Comparison of ENCODE assay signal across 15 cellular contexts in the genomic region with DNA sequence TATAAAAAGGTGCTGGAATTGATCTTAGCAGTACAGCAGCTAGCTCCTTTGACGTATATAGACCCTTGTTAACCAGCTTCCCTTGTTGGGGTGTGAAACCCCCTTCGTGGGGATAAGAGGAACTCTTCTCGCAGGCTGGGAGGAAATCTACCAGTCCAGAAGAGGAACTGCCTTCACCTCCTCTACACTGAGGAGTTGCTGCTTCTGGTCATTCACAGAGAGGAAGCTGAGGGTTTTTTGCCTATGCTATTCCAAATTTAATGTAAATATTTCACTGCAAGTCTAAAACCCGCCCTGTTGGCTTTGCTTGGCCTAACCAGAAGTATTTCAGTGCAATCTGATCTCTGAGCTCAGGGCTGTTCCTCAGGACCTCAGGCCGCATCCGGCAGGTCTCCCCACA.
DNase-seq lines count a peak whose midpoint lies in the region; ATAC-seq, FAIRE-seq and TF ChIP-seq lines count a peak whose summit lies in the region.
"Had no signal": no experiment of that assay in that cellular context is flagged by ENCODE, and none has a peak within 500 bp of the region (broad histone marks: within the 10 kb centered on the region; RNA-seq: fewer than 3 reads in every experiment).

No MANE protein-coding gene starts in this region.

- FAIRE-seq in K562 (lab: Jason Lieb, UNC) = no peak

- BruUV-seq in K562 (replicated peaks; lab: Mats Ljungman, UMichigan) = no TSS peak

- peaks cover 3% of the 10 kb centered on the region; the same call in 1 of the 2 replicates for H4K20me1 ChIP-seq in K562 (replicated peaks; ENCODE audit: control insufficient read depth, insufficient read depth, low read length)

- no peak for ATAC-seq in K562
- no peak for ATAC-seq in HG02759 (IDR thresholded peaks at IDR 0.05; ENCODE audit: unreplicated experiment)
- no peak for ATAC-seq in SK-N-SH treated with all-trans-retinoic acid at 6 μM for 48 hours

- intact Hi-C loops in K562 (cut with micrococcal nuclease) = no loop called here

- H3K27ac ChIP-seq in K562 (ENCODE audit: extremely low read depth, low read depth, low read length) = no peak overlapping the region
- H3K27ac ChIP-seq: cardiac muscle cell, RWPE1 had no signal

- DNase-seq in GDM1 (lab: John Stamatoyannopoulos, UW) (peak; percentile 85), NOMO-1 (lab: John Stamatoyannopoulos, UW; ENCODE audit: unreplicated experiment in 2 of 2) (peak; percentile 79 to 89), K562 (ENCODE audit: extremely low read depth in 1 of 4, low spot score in 3 of 4) (no peak), putamen (ENCODE audit: low spot score) (peak; percentile 30)
- DNase-seq in activated effector memory CD4-positive, alpha-beta T cell treated with anti-CD3 and anti-CD28 coated beads, Interleukin-2, amount 50 U/mL, for 16 hours = no peak
- DNase-seq: activated CD4-positive, alpha-beta T cell treated with anti-CD3 and anti-CD28 coated beads, Interleukin-2, amount 50 U/mL, for 1 hour; activated T-cell treated with anti-CD3 and anti-CD28 coated beads, Interleukin-2, amount 50 U/mL, for 1 hour; DMS79 treated with DMSO at 0.1 percent for 48 hours; effector CD4-positive, alpha-beta T cell; NCI-H2029; NCI-H526 had no signal

- peaks cover 14 to 27% of the 10 kb centered on the region in 2 experiments; a peak in 4 of 5 replicates for H3K27me3 ChIP-seq in K562 (ENCODE audit: control insufficient read depth in 2 of 2, insufficient read depth in 2 of 2, low read length in 2 of 2)
- H3K27me3 ChIP-seq: cardiac muscle cell had no signal

- TF ChIP-seq RAD21 in K562 (CRISPR knock-in tag; conservative IDR thresholded peaks at IDR 0.05 in 1 of 2, IDR thresholded peaks at IDR 0.05 in 1 of 2) = no peak

- no peaks in the 10 kb centered on the region for H3K4me1 ChIP-seq in K562 (replicated peaks in 1 of 2; ENCODE audit: control insufficient read depth in 2 of 2, insufficient read depth in 2 of 2, low read length in 2 of 2)

- 0% methylated on average over 6 of the region's 6 CpGs for WGBS in K562 (ENCODE audit: insufficient coverage, low coverage, missing lambda C conversion rate)

- no peak for TF ChIP-seq CTCF in K562 (IDR thresholded peaks at IDR 0.05 in 2 of 3, conservative IDR thresholded peaks at IDR 0.05 in 1 of 3; ENCODE audit: insufficient read depth in 2 of 3, low read depth in 1 of 3, low read length in 3 of 3)

- in situ Hi-C loops in K562 (cut with MboI) = no loop called here

- POLR2A ChIA-PET in K562 (lab: Yijun Ruan, JAX) = interaction anchor here (1.2 kb wide), 1 partner anchor 13 kb away, joined by 3 read pairs; no protein-coding TSS in a partner anchor

- H3K9ac ChIP-seq in K562 (ENCODE audit: insufficient read depth in 1 of 2, low read depth in 2 of 2, low read length in 2 of 2) = no peak overlapping the region

- TF ChIP-seq EP300 in K562 (IDR thresholded peaks at IDR 0.05; ENCODE audit: low read length) = no peak

- CTCF ChIA-PET in K562 (lab: Yijun Ruan, JAX; ENCODE audit: low intra/inter-chr PET ratio) = no interaction called here

- no peak overlapping the region for H3K4me2 ChIP-seq in K562 (ENCODE audit: insufficient read depth, low read length)

- H3K9me3 ChIP-seq in K562 (replicated peaks; ENCODE audit: control insufficient read depth, insufficient read depth, low read depth, low read length) = no peaks in the 10 kb centered on the region

- no peaks in the 10 kb centered on the region for H3K79me2 ChIP-seq in K562 (ENCODE audit: control insufficient read depth, insufficient read depth, low read length)

- no peak overlapping the region for H2AFZ ChIP-seq in K562 (ENCODE audit: low read depth, low read length)

- H3K9me1 ChIP-seq in K562 (ENCODE audit: control insufficient read depth, insufficient read depth, low read length) = no peaks in the 10 kb centered on the region

- H3K36me3 ChIP-seq in K562 (ENCODE audit: control insufficient read depth, insufficient read depth, low read length) = no peaks in the 10 kb centered on the region
- H3K36me3 ChIP-seq: cardiac muscle cell had no signal

- H3K4me3 ChIP-seq in K562 = no peak overlapping the region
- H3K4me3 ChIP-seq: cardiac muscle cell had no signal

- no peak for TF ChIP-seq POLR2A in K562 (conservative IDR thresholded peaks at IDR 0.05)

TF ChIP-seq in K562, 482 proteins besides CTCF, POLR2A, EP300 and RAD21:
- TF ChIP-seq SPI1 (IDR thresholded peaks at IDR 0.05; ENCODE audit: borderline replicate concordance, low read depth, low read length) (peak; percentile 18; the same call in 1 of the 2 replicates), JUNB (CRISPR knock-in tag; conservative IDR thresholded peaks at IDR 0.05) (no peak)

TF ChIP-seq in SK-N-SH treated with all-trans-retinoic acid at 6 μM for 48 hours, 23 proteins besides CTCF, POLR2A, EP300 and RAD21 (continues in another document):
- TF ChIP-seq RARB (CRISPR knock-in tag; IDR thresholded peaks at IDR 0.05) (no peak), GLIS3 (CRISPR knock-in tag; IDR thresholded peaks at IDR 0.05) (no peak), TCF4 (CRISPR knock-in tag; IDR thresholded peaks at IDR 0.05; ENCODE audit: borderline replicate concordance) (no peak), ZNF565 (CRISPR knock-in tag; conservative IDR thresholded peaks at IDR 0.05; ENCODE audit: low read depth) (no peak), ESRRG (CRISPR knock-in tag; IDR thresholded peaks at IDR 0.05) (no peak), PPARA (CRISPR knock-in tag; IDR thresholded peaks at IDR 0.05; ENCODE audit: borderline replicate concordance) (no peak)
- TF ChIP-seq, protein P1, sequence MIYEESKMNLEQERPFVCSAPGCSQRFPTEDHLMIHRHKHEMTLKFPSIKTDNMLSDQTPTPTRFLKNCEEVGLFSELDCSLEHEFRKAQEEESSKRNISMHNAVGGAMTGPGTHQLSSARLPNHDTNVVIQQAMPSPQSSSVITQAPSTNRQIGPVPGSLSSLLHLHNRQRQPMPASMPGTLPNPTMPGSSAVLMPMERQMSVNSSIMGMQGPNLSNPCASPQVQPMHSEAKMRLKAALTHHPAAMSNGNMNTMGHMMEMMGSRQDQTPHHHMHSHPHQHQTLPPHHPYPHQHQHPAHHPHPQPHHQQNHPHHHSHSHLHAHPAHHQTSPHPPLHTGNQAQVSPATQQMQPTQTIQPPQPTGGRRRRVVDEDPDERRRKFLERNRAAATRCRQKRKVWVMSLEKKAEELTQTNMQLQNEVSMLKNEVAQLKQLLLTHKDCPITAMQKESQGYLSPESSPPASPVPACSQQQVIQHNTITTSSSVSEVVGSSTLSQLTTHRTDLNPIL (CRISPR knock-in tag; IDR thresholded peaks at IDR 0.05; ENCODE audit: low read depth) = no peak
- TF ChIP-seq, protein P2, sequence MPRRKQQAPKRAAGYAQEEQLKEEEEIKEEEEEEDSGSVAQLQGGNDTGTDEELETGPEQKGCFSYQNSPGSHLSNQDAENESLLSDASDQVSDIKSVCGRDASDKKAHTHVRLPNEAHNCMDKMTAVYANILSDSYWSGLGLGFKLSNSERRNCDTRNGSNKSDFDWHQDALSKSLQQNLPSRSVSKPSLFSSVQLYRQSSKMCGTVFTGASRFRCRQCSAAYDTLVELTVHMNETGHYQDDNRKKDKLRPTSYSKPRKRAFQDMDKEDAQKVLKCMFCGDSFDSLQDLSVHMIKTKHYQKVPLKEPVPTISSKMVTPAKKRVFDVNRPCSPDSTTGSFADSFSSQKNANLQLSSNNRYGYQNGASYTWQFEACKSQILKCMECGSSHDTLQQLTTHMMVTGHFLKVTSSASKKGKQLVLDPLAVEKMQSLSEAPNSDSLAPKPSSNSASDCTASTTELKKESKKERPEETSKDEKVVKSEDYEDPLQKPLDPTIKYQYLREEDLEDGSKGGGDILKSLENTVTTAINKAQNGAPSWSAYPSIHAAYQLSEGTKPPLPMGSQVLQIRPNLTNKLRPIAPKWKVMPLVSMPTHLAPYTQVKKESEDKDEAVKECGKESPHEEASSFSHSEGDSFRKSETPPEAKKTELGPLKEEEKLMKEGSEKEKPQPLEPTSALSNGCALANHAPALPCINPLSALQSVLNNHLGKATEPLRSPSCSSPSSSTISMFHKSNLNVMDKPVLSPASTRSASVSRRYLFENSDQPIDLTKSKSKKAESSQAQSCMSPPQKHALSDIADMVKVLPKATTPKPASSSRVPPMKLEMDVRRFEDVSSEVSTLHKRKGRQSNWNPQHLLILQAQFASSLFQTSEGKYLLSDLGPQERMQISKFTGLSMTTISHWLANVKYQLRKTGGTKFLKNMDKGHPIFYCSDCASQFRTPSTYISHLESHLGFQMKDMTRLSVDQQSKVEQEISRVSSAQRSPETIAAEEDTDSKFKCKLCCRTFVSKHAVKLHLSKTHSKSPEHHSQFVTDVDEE (CRISPR knock-in tag; IDR thresholded peaks at IDR 0.05) = no peak
- TF ChIP-seq, protein P3, sequence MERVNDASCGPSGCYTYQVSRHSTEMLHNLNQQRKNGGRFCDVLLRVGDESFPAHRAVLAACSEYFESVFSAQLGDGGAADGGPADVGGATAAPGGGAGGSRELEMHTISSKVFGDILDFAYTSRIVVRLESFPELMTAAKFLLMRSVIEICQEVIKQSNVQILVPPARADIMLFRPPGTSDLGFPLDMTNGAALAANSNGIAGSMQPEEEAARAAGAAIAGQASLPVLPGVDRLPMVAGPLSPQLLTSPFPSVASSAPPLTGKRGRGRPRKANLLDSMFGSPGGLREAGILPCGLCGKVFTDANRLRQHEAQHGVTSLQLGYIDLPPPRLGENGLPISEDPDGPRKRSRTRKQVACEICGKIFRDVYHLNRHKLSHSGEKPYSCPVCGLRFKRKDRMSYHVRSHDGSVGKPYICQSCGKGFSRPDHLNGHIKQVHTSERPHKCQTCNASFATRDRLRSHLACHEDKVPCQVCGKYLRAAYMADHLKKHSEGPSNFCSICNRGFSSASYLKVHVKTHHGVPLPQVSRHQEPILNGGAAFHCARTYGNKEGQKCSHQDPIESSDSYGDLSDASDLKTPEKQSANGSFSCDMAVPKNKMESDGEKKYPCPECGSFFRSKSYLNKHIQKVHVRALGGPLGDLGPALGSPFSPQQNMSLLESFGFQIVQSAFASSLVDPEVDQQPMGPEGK (CRISPR knock-in tag; IDR thresholded peaks at IDR 0.05; ENCODE audit: borderline replicate concordance) = no peak
- TF ChIP-seq, protein P4, sequence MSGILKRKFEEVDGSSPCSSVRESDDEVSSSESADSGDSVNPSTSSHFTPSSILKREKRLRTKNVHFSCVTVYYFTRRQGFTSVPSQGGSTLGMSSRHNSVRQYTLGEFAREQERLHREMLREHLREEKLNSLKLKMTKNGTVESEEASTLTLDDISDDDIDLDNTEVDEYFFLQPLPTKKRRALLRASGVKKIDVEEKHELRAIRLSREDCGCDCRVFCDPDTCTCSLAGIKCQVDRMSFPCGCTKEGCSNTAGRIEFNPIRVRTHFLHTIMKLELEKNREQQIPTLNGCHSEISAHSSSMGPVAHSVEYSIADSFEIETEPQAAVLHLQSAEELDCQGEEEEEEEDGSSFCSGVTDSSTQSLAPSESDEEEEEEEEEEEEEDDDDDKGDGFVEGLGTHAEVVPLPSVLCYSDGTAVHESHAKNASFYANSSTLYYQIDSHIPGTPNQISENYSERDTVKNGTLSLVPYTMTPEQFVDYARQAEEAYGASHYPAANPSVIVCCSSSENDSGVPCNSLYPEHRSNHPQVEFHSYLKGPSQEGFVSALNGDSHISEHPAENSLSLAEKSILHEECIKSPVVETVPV (CRISPR knock-in tag; IDR thresholded peaks at IDR 0.05) = no peak

Comparison
In these comparisons a context has a peak if more than half of its experiments do, and no peak if none do; other contexts are left out.
1. DNase-seq: peak in GDM1 (single experiment), NOMO-1 (2 of 2) and putamen (single experiment); none in K562 (0 of 4) and activated effector memory CD4-positive, alpha-beta T cell treated with anti-CD3 and anti-CD28 coated beads, Interleukin-2, amount 50 U/mL, for 16 hours (single experiment).